Comparison of ENCODE assay signal across 23 cellular contexts in the genomic region with DNA sequence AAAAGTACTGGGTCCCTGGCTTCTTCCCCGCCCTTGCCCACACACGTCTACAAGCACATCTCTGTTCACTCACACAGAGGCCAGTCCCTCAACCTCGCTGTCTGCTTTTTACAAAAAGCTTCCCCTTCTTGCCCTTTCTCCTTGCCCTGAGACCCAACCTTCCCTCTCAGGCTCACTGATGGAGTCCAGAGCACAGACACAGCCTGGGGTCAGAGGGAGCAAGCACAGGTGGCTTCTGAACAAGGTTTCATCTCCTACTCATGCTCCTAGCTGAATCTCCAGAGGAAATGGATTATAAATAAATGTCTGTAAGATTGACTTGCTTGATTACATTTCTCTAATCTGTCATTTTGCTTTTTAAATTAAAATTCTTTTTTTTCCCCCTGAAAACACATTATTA.
DNase-seq lines count a peak whose midpoint lies in the region; ATAC-seq and TF ChIP-seq lines count a peak whose summit lies in the region.
"Had no signal": no experiment of that assay in that cellular context is flagged by ENCODE, and none has a peak within 500 bp of the region (broad histone marks: within the 10 kb centered on the region; RNA-seq: fewer than 3 reads in every experiment).

No MANE protein-coding gene starts in this region.

- H2AFZ ChIP-seq in MM.1S (ENCODE audit: low read length) = peak overlapping the region; percentile 71; the same call in 1 of the 2 replicates

- peaks cover 16% of the 10 kb centered on the region for H3K36me3 Mint-ChIP-seq in activated naive CD4-positive, alpha-beta T cell treated with anti-CD3 and anti-CD28 coated beads, Interleukin-2, amount 10 ng/mL, durations not matched to agents 7 days and 5 days
- peaks cover 4% of the 10 kb centered on the region for H3K36me3 Mint-ChIP-seq in activated naive CD8-positive, alpha-beta T cell treated with anti-CD3 and anti-CD28 coated beads, Interleukin-2, amount 50 U/mL, for 24 hours (ENCODE audit: low read depth)
- H3K36me3 Mint-ChIP-seq in stimulated activated memory B cell treated with anti-CD40 and anti-IgM and Interleukin-4, amounts not matched to agents 10 μg/mL and 1 μg/mL and 100 μg/mL, for 72 hours = peaks cover 5% of the 10 kb centered on the region
- H3K36me3 Mint-ChIP-seq: CD14-positive monocyte had no signal

- no peaks in the 10 kb centered on the region for H3K27me3 Mint-ChIP-seq in activated naive CD4-positive, alpha-beta T cell treated with anti-CD3 and anti-CD28 coated beads, Interleukin-2, amount 10 ng/mL, durations not matched to agents 7 days and 5 days
- no peaks in the 10 kb centered on the region for H3K27me3 Mint-ChIP-seq in activated naive CD8-positive, alpha-beta T cell treated with anti-CD3 and anti-CD28 coated beads, Interleukin-2, amount 50 U/mL, for 24 hours
- H3K27me3 Mint-ChIP-seq in stimulated activated memory B cell treated with anti-CD40 and anti-IgM and Interleukin-4, amounts not matched to agents 10 μg/mL and 1 μg/mL and 100 μg/mL, for 72 hours = no peaks in the 10 kb centered on the region

- H3K4me1 Mint-ChIP-seq in activated naive CD4-positive, alpha-beta T cell treated with anti-CD3 and anti-CD28 coated beads, Interleukin-2, amount 10 ng/mL, durations not matched to agents 7 days and 5 days = peaks cover 25% of the 10 kb centered on the region
- peaks cover 37% of the 10 kb centered on the region for H3K4me1 Mint-ChIP-seq in activated naive CD8-positive, alpha-beta T cell treated with anti-CD3 and anti-CD28 coated beads, Interleukin-2, amount 50 U/mL, for 24 hours
- H3K4me1 Mint-ChIP-seq in stimulated activated memory B cell treated with anti-CD40 and anti-IgM and Interleukin-4, amounts not matched to agents 10 μg/mL and 1 μg/mL and 100 μg/mL, for 72 hours = peaks cover 18% of the 10 kb centered on the region
- H3K4me1 Mint-ChIP-seq: neural crest cell had no signal

- peaks cover 9% of the 10 kb centered on the region; the same call in 1 of the 2 replicates for H3F3A ChIP-seq in MM.1S (ENCODE audit: insufficient read depth, low read length)

- in situ Hi-C loops in GM13976 (cut with MboI; ENCODE audit: low sequenced_read_pairs, unreplicated experiment) = no loop called here

- no peaks in the 10 kb centered on the region for H4K20me1 ChIP-seq in MM.1S (ENCODE audit: insufficient read depth, low read length)

- peak overlapping the region; percentile 75 for H3K27ac Mint-ChIP-seq in activated naive CD4-positive, alpha-beta T cell treated with anti-CD3 and anti-CD28 coated beads, Interleukin-2, amount 10 ng/mL, durations not matched to agents 7 days and 5 days
- H3K27ac Mint-ChIP-seq in activated naive CD8-positive, alpha-beta T cell treated with anti-CD3 and anti-CD28 coated beads, Interleukin-2, amount 50 U/mL, for 24 hours = peak overlapping the region; percentile 44
- peak overlapping the region; percentile 63 for H3K27ac Mint-ChIP-seq in stimulated activated memory B cell treated with anti-CD40 and anti-IgM and Interleukin-4, amounts not matched to agents 10 μg/mL and 1 μg/mL and 100 μg/mL, for 72 hours
- H3K27ac Mint-ChIP-seq: CD14-positive monocyte, progenitor cell of endocrine pancreas had no signal

- H3K9me3 ChIP-seq in MM.1S (replicated peaks; ENCODE audit: insufficient read depth, low read length) = no peaks in the 10 kb centered on the region
- H3K9me3 ChIP-seq: body of pancreas, suprapubic skin, uterus had no signal

- ATAC-seq in activated naive CD8-positive, alpha-beta T cell treated with anti-CD3 and anti-CD28 coated beads, Interleukin-2, amount 50 U/mL, for 24 hours = no peak
- ATAC-seq in stimulated activated memory B cell treated with anti-CD40 and anti-IgM and Interleukin-4, amounts not matched to agents 10 μg/mL and 1 μg/mL and 100 μg/mL, for 72 hours = no peak
- no peak for ATAC-seq in HG03439 (IDR thresholded peaks at IDR 0.05; ENCODE audit: unreplicated experiment)
- ATAC-seq: activated T-cell treated with anti-CD3 and anti-CD28 coated beads, Interleukin-2, amount 50 U/mL, for 4 hours; body of pancreas; foreskin keratinocyte; Right ventricle myocardium inferior had no signal

- H3K36me3 ChIP-seq in MM.1S (replicated peaks; ENCODE audit: insufficient read depth, low read length) = no peaks in the 10 kb centered on the region
- H3K36me3 ChIP-seq: suprapubic skin, uterus had no signal

- TF ChIP-seq CTCF in MM.1S (IDR thresholded peaks at IDR 0.05; ENCODE audit: low read length) (no peak), GM13976 (IDR thresholded peaks at IDR 0.05; ENCODE audit: borderline replicate concordance, control extremely low read depth, extremely low read depth, insufficient read depth, missing control alignments) (no peak)

- no peak overlapping the region for H3K4me3 Mint-ChIP-seq in activated naive CD4-positive, alpha-beta T cell treated with anti-CD3 and anti-CD28 coated beads, Interleukin-2, amount 10 ng/mL, durations not matched to agents 7 days and 5 days
- no peak overlapping the region for H3K4me3 Mint-ChIP-seq in activated naive CD8-positive, alpha-beta T cell treated with anti-CD3 and anti-CD28 coated beads, Interleukin-2, amount 50 U/mL, for 24 hours
- no peak overlapping the region for H3K4me3 Mint-ChIP-seq in stimulated activated memory B cell treated with anti-CD40 and anti-IgM and Interleukin-4, amounts not matched to agents 10 μg/mL and 1 μg/mL and 100 μg/mL, for 72 hours
- H3K4me3 Mint-ChIP-seq: activated T-cell treated with anti-CD3 and anti-CD28 coated beads, Interleukin-2, amount 50 U/mL, for 4 hours; CD14-positive monocyte; neural crest cell had no signal

- H3K27me3 ChIP-seq in MM.1S (replicated peaks; ENCODE audit: insufficient read depth, low read length) = no peaks in the 10 kb centered on the region
- H3K27me3 ChIP-seq: body of pancreas, foreskin keratinocyte, suprapubic skin, uterus had no signal

- no peaks in the 10 kb centered on the region for H3K79me2 ChIP-seq in MM.1S (ENCODE audit: low read length)

- no peaks in the 10 kb centered on the region for H3K9me2 ChIP-seq in MM.1S (replicated peaks; ENCODE audit: insufficient read depth, low read length)

- no peak overlapping the region for H3K27ac ChIP-seq in MM.1S (ENCODE audit: low read length)
- H3K27ac ChIP-seq: body of pancreas, foreskin keratinocyte, suprapubic skin, uterus had no signal

- CTCF ChIA-PET in activated naive CD4-positive, alpha-beta T cell treated with anti-CD3 and anti-CD28 coated beads, Interleukin-2, amount 10 ng/mL, durations not matched to agents 7 days and 5 days (lab: Charles Lee) = interaction anchor here (0.7 kb wide), 1 partner anchor 27 kb away, joined by 3 read pairs; no protein-coding TSS in a partner anchor

- DNase-seq in activated naive CD4-positive, alpha-beta T cell treated with anti-CD3 and anti-CD28 coated beads, Interleukin-2, amount 10 ng/mL, durations not matched to agents 7 days and 5 days = no peak
- DNase-seq in activated naive CD4-positive, alpha-beta T cell treated with anti-CD3 and anti-CD28 coated beads, Interleukin-2, amount 50 U/mL, for 16 hours = no peak
- DNase-seq in MM.1S = no peak
- DNase-seq in activated naive CD8-positive, alpha-beta T cell treated with anti-CD3 and anti-CD28 coated beads, Interleukin-2, amount 50 U/mL, for 24 hours = no peak
- no peak for DNase-seq in SK-N-DZ (ENCODE audit: low spot score)
- no peak for DNase-seq in GM13976 (ENCODE audit: low spot score)
- DNase-seq: activated CD4-positive, alpha-beta T cell treated with anti-CD3 and anti-CD28 coated beads, Interleukin-2, amount 50 U/mL, for 4 hours; activated T-cell treated with anti-CD3 and anti-CD28 coated beads, Interleukin-2, amount 50 U/mL, for 4 hours; body of pancreas; effector CD4-positive, alpha-beta T cell; foreskin keratinocyte; NCI-H1092; NCI-H2029; NCI-H345; NCI-H774; uterus had no signal

- no peak overlapping the region; the same call in 1 of the 2 replicates for H3K4me2 ChIP-seq in MM.1S (ENCODE audit: low read depth, low read length)

- peaks cover 16% of the 10 kb centered on the region for H3K9me3 Mint-ChIP-seq in activated naive CD4-positive, alpha-beta T cell treated with anti-CD3 and anti-CD28 coated beads, Interleukin-2, amount 10 ng/mL, durations not matched to agents 7 days and 5 days
- peaks cover 36% of the 10 kb centered on the region for H3K9me3 Mint-ChIP-seq in activated naive CD8-positive, alpha-beta T cell treated with anti-CD3 and anti-CD28 coated beads, Interleukin-2, amount 50 U/mL, for 24 hours
- peaks cover 9% of the 10 kb centered on the region for H3K9me3 Mint-ChIP-seq in stimulated activated memory B cell treated with anti-CD40 and anti-IgM and Interleukin-4, amounts not matched to agents 10 μg/mL and 1 μg/mL and 100 μg/mL, for 72 hours

- H3K9ac ChIP-seq in MM.1S (ENCODE audit: low read length) = no peak overlapping the region

- no peak overlapping the region for H3K4me3 ChIP-seq in MM.1S (ENCODE audit: low read length)
- H3K4me3 ChIP-seq: body of pancreas, suprapubic skin, uterus had no signal

- H3K4me1 ChIP-seq in MM.1S (ENCODE audit: low read length) = peaks cover 18% of the 10 kb centered on the region
- H3K4me1 ChIP-seq: body of pancreas, foreskin keratinocyte, suprapubic skin, uterus had no signal
